In the genomic region with DNA sequence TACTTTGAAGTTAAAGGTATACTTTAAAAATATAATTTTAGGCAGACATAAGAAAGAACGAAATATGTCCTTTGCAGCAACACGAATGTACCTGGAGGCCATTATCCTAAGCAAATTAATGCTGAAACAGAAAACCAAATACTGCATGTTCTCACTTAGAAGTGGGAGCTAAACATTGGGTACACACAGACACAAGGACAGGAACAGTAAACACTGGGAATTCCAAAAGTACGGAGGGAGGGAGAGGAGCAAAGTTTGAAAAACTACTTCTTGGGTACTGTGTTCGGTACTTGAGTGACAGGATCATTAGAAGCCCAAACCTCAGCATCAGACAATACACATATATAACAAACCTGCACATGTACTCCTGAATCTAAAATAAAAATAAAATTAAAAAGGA, we compare ENCODE assay signal across 17 cellular contexts. TPM values are rescaled to one million over a fixed set of nuclear protein-coding genes. Genes with fewer than 3 reads are reported as not detected.
A peak's percentile ranks its signal among the peaks of the same experiment; 100 is the strongest.
DNase-seq lines count a peak whose midpoint lies in the region; ATAC-seq and TF ChIP-seq lines count a peak whose summit lies in the region.
"Had no signal": no experiment of that assay in that cellular context is flagged by ENCODE, and none has a peak within 500 bp of the region (broad histone marks: within the 10 kb centered on the region; RNA-seq: fewer than 3 reads in every experiment).

No MANE protein-coding gene starts in this region.

- no peak overlapping the region for H3K4me3 Mint-ChIP-seq in endothelial cell (ENCODE audit: unreplicated experiment)
- H3K4me3 Mint-ChIP-seq: CD4-positive, alpha-beta memory T cell had no signal

- H3K9me3 Mint-ChIP-seq in endothelial cell (ENCODE audit: unreplicated experiment) = no peaks in the 10 kb centered on the region
- H3K9me3 Mint-ChIP-seq: CD4-positive, alpha-beta memory T cell had no signal

- DNase-seq in right atrium auricular region (ENCODE audit: low spot score) (no peak), cardiac septum (ENCODE audit: low spot score) (no peak), endothelial cell (ENCODE audit: low spot score) (no peak), right lobe of liver (no peak), upper lobe of right lung (no peak), foreskin fibroblast (no peak), NCI-H1048 (lab: John Stamatoyannopoulos, UW) (no peak)
- DNase-seq: BE2C; CD4-positive, alpha-beta memory T cell; COR-L47; DMS153; DMS79 treated with DMSO at 0.1 percent for 48 hours; EL had no signal

- H3K27me3 ChIP-seq in right atrium auricular region (no peaks in the 10 kb centered on the region), right lobe of liver (no peaks in the 10 kb centered on the region), upper lobe of right lung (no peaks in the 10 kb centered on the region)
- H3K27me3 ChIP-seq: BE2C had no signal

- peak; percentile 48 to 90 (median 88) for ATAC-seq in right lobe of liver
- peak; percentile 66 for ATAC-seq in upper lobe of right lung
- ATAC-seq in GM18867 (IDR thresholded peaks at IDR 0.05; ENCODE audit: unreplicated experiment) = no peak
- ATAC-seq: A549 had no signal

- peaks cover 0 to 36% of the 10 kb centered on the region in 2 donors for H3K4me1 ChIP-seq in right atrium auricular region
- H3K4me1 ChIP-seq in right lobe of liver = peaks cover 0 to 32% (median 16%) of the 10 kb centered on the region in 4 donors
- H3K4me1 ChIP-seq in upper lobe of right lung = peaks cover 8% of the 10 kb centered on the region
- H3K4me1 ChIP-seq: A549, BE2C had no signal

- intact Hi-C loops in cardiac septum (cut with DNase I) = loop anchor here (5.0 kb wide), 3 partner anchors 92 to 177 kb away; no protein-coding TSS in a partner anchor
- intact Hi-C loops in right lobe of liver (cut with DNase I) = no loop called here
- intact Hi-C loops in upper lobe of right lung (cut with DNase I) = no loop called here

- whole genome bisulfite sequencing in right lobe of liver (ENCODE audit: insufficient coverage, low coverage, low lambda C conversion rate, missing lambda C conversion rate) = 40% methylated on average over 4 of the region's 4 CpGs

- peak overlapping the region; percentile 72 to 93 for H3K27ac ChIP-seq in right atrium auricular region
- H3K27ac ChIP-seq in right lobe of liver = peak overlapping the region in 2 of 3 donors; percentile 54 to 76
- peak overlapping the region; percentile 6 for H3K27ac ChIP-seq in upper lobe of right lung
- H3K27ac ChIP-seq: A549, C4-2B had no signal

- H3K27ac Mint-ChIP-seq in endothelial cell (ENCODE audit: unreplicated experiment) = peak overlapping the region; percentile 55
- H3K27ac Mint-ChIP-seq: CD4-positive, alpha-beta memory T cell had no signal

- H3K36me3 ChIP-seq in right atrium auricular region = peaks cover 19% of the 10 kb centered on the region
- H3K36me3 ChIP-seq in right lobe of liver = peaks cover 0 to 29% (median 8%) of the 10 kb centered on the region in 4 donors
- peaks cover 36% of the 10 kb centered on the region for H3K36me3 ChIP-seq in upper lobe of right lung
- H3K36me3 ChIP-seq: BE2C, HAP-1 had no signal

- peaks cover 3% of the 10 kb centered on the region for H3K4me1 Mint-ChIP-seq in endothelial cell (ENCODE audit: unreplicated experiment)
- H3K4me1 Mint-ChIP-seq: CD4-positive, alpha-beta memory T cell had no signal

- no peaks in the 10 kb centered on the region for H3K27me3 Mint-ChIP-seq in endothelial cell (ENCODE audit: unreplicated experiment)
- H3K27me3 Mint-ChIP-seq: CD4-positive, alpha-beta memory T cell had no signal

- no peak for TF ChIP-seq CTCF in right atrium auricular region (IDR thresholded peaks at IDR 0.05)
- TF ChIP-seq CTCF in endothelial cell (IDR thresholded peaks at IDR 0.05; ENCODE audit: unreplicated experiment) = no peak
- TF ChIP-seq CTCF in right lobe of liver (IDR thresholded peaks at IDR 0.05) = no peak
- TF ChIP-seq CTCF in upper lobe of right lung (IDR thresholded peaks at IDR 0.05) = no peak
- no peak for TF ChIP-seq CTCF in foreskin fibroblast (IDR thresholded peaks at IDR 0.05; ENCODE audit: low read depth, low read length)

- TF ChIP-seq POLR2A in right lobe of liver (IDR thresholded peaks at IDR 0.05) = no peak

- H3K4me3 ChIP-seq in right atrium auricular region (no peak overlapping the region), right lobe of liver (no peak overlapping the region), upper lobe of right lung (no peak overlapping the region), foreskin fibroblast (ENCODE audit: low read depth in 1 of 2, low read length in 2 of 2) (no peak overlapping the region)
- H3K4me3 ChIP-seq: A549, HAP-1 had no signal

- no peaks in the 10 kb centered on the region for H3K9me3 ChIP-seq in right atrium auricular region
- H3K9me3 ChIP-seq in right lobe of liver = no peaks in the 10 kb centered on the region
- H3K9me3 ChIP-seq in upper lobe of right lung = no peaks in the 10 kb centered on the region
- H3K9me3 ChIP-seq: A549, BE2C, HAP-1 had no signal

- peaks cover 24% of the 10 kb centered on the region for H3K36me3 Mint-ChIP-seq in endothelial cell (ENCODE audit: low read depth, unreplicated experiment)

RNA-seq across cellular contexts. Expression of a gene that starts 40.9 kb away (rescaled TPM):
- total RNA-seq in right atrium auricular region (10 to 100 TPM; 46.3 to 51.7 TPM), cardiac septum (67.0 TPM), endothelial cell (ENCODE audit: unreplicated experiment) (198 TPM), right lobe of liver (100 to 1,000 TPM in 1 of 6 experiments, 10 to 100 TPM in 5; 62.0 to 129 (median 81.7) TPM), upper lobe of right lung (131 TPM)

Comparison
In these comparisons a context has a peak if more than half of its experiments do, and no peak if none do; other contexts are left out.
1. H3K27ac ChIP-seq: peak in every context shown above with its lines; median percentile 82 in right atrium auricular region; 65 in right lobe of liver; 6 in upper lobe of right lung.